8 cellular contexts compared by ENCODE assay signal in the genomic region with DNA sequence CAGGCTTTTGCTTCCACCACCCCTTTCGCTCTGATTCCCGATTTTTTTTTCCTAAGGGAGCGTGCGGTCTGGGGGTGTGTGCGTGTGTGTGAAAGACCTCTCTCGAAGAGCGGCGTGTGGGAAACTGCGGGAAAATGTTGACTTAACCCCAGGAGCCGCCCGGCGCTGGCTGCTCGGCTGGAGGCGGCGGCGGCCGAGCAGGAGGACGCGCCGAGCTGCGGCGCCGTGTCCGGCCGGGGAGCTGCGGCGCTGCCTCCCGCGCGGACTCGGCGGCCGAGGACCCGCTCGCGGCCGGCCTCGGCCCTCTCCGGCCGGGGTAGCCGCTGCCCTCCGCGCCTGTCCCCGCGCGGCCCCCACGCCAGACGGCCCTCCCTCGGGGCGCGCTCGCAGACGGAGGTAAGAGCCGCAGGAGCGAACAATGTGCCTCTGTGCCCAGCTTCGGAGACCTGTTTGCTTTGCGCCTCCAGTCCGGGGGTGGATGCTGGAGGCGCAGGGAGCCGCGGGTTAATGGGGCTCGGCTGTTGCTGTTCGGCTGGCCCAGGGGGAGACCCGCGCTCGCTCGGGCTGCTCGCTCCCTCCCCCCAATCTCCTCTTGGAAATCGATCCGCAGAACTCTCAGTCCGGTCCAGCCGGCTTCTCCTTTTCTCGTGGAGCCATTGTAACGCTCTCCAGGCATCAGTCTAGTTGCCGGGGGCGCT. TPM values are rescaled to one million over a fixed set of nuclear protein-coding genes. Genes with fewer than 3 reads are reported as not detected.
A peak's percentile ranks its signal among the peaks of the same experiment; 100 is the strongest.
DNase-seq lines count a peak whose midpoint lies in the region; ATAC-seq, FAIRE-seq and TF ChIP-seq lines count a peak whose summit lies in the region.

No MANE protein-coding gene starts in this region.

- H3K4me3 Mint-ChIP-seq in Caco-2 (ENCODE audit: unreplicated experiment) = peak overlapping the region; percentile 83
- peak overlapping the region; percentile 51 for H3K4me3 Mint-ChIP-seq in stimulated activated memory B cell treated with anti-CD40 and anti-IgM and Interleukin-4, amounts not matched to agents 10 μg/mL and 1 μg/mL and 100 μg/mL, for 72 hours

- H3K4me1 ChIP-seq in Caco-2 (no peaks in the 10 kb centered on the region; the same call in 1 of the 2 replicates), HUES6 (ENCODE audit: control insufficient read depth, insufficient read depth, low read length) (peaks cover 39% of the 10 kb centered on the region), GM12878 (ENCODE audit: control insufficient read depth, insufficient read depth, low read length) (no peaks in the 10 kb centered on the region), iPS-20b (ENCODE audit: insufficient read depth, low read length) (peaks cover 42% of the 10 kb centered on the region), Karpas-422 (ENCODE audit: low read length) (no peaks in the 10 kb centered on the region)

- H3K79me2 ChIP-seq in GM12878 (ENCODE audit: control insufficient read depth, insufficient read depth, low read length) (no peaks in the 10 kb centered on the region), Karpas-422 (ENCODE audit: low read length) (no peaks in the 10 kb centered on the region)

- TF ChIP-seq EP300 in GM12878 (IDR thresholded peaks at IDR 0.05; ENCODE audit: borderline replicate concordance in 1 of 2, control insufficient read depth in 1 of 2, low read depth in 2 of 2, low read length in 2 of 2) = no peak

- intact Hi-C loops in Caco-2 (cut with micrococcal nuclease; ENCODE audit: unreplicated experiment) = loop anchor here (5.0 kb wide), 1 partner anchor 495 kb away; no protein-coding TSS in a partner anchor
- intact Hi-C loops in GM12878 (cut with micrococcal nuclease; ENCODE audit: unreplicated experiment) = loop anchor here (2.0 to 10.0 kb wide), 2 partner anchors 253 to 387 kb away; no protein-coding TSS in a partner anchor

- no peaks in the 10 kb centered on the region for H3K9me2 ChIP-seq in Karpas-422 (replicated peaks; ENCODE audit: insufficient read depth, low read length)

- H3K4me3 ChIP-seq in Caco-2 (ENCODE audit: low read depth, low read length) = peak overlapping the region; percentile 32
- H3K4me3 ChIP-seq in HUES6 (ENCODE audit: low read depth, low read length) = peak overlapping the region; percentile 83
- no peak overlapping the region for H3K4me3 ChIP-seq in GM12878
- peak overlapping the region; percentile 99 for H3K4me3 ChIP-seq in iPS-20b (ENCODE audit: low read length)
- H3K4me3 ChIP-seq in Karpas-422 (ENCODE audit: low read length) = no peak overlapping the region

- WGBS in GM12878 (ENCODE audit: insufficient coverage, insufficient replicate concordance, low lambda C conversion rate, missing lambda C conversion rate) = 23% methylated on average over 32 of the region's 76 CpGs

- POLR2A ChIA-PET in Caco-2 (lab: Charles Lee) (no interaction called here), GM12878 (lab: Charles Lee) (no interaction called here)

- in situ Hi-C loops in GM12878 (cut with MboI) = no loop called here

- H4K20me1 ChIP-seq in GM12878 (ENCODE audit: control insufficient read depth, insufficient read depth) = no peaks in the 10 kb centered on the region
- no peaks in the 10 kb centered on the region for H4K20me1 ChIP-seq in Karpas-422 (ENCODE audit: insufficient read depth, low read depth, low read length)

- H3K9me3 Mint-ChIP-seq in Caco-2 (ENCODE audit: unreplicated experiment) = no peaks in the 10 kb centered on the region
- H3K9me3 Mint-ChIP-seq in stimulated activated memory B cell treated with anti-CD40 and anti-IgM and Interleukin-4, amounts not matched to agents 10 μg/mL and 1 μg/mL and 100 μg/mL, for 72 hours = no peaks in the 10 kb centered on the region

- SMC1A ChIA-PET in GM12878 (lab: Charles Lee; ENCODE audit: uncharacterized antibody, unreplicated experiment) = interaction anchor here (0.8 to 1.2 kb wide), 4 partner anchors 14 to 833 kb away, joined by 3 to 4 read pairs (median 3); no protein-coding TSS in a partner anchor

- H3K36me3 ChIP-seq in Caco-2 (ENCODE audit: control insufficient read depth, insufficient read depth, low read length) (no peaks in the 10 kb centered on the region), HUES6 (ENCODE audit: control insufficient read depth, insufficient read depth, low read length) (no peaks in the 10 kb centered on the region), GM12878 (ENCODE audit: control insufficient read depth in 2 of 2, insufficient read depth in 2 of 2, low read length in 1 of 2) (no peaks in the 10 kb centered on the region), iPS-20b (ENCODE audit: insufficient read depth, low read depth, low read length) (no peaks in the 10 kb centered on the region), Karpas-422 (ENCODE audit: insufficient read depth, low read length) (no peaks in the 10 kb centered on the region)

- no peaks in the 10 kb centered on the region; the same call in 1 of the 2 replicates for H3K27me3 ChIP-seq in Caco-2 (replicated peaks; ENCODE audit: control insufficient read depth, insufficient read depth, low read length)
- no peaks in the 10 kb centered on the region for H3K27me3 ChIP-seq in HUES6 (ENCODE audit: control insufficient read depth, insufficient read depth, low read length)
- H3K27me3 ChIP-seq in GM12878 (replicated peaks in 1 of 2; ENCODE audit: control insufficient read depth in 2 of 2, insufficient read depth in 2 of 2, low read length in 1 of 2) = peaks cover 10 to 11% of the 10 kb centered on the region in 2 experiments
- H3K27me3 ChIP-seq in iPS-20b (ENCODE audit: insufficient read depth, low read length) = no peaks in the 10 kb centered on the region
- H3K27me3 ChIP-seq in Karpas-422 (ENCODE audit: low read length) = no peaks in the 10 kb centered on the region

- RAD21 ChIA-PET in GM12878 (lab: Charles Lee; ENCODE audit: unreplicated experiment) = no interaction called here

- FAIRE-seq in GM12878 (lab: Jason Lieb, UNC) = no peak

- TF ChIP-seq RAD21 in GM12878 (IDR thresholded peaks at IDR 0.05; ENCODE audit: insufficient read depth, low read depth, low read length) = no peak

- no peak for TF ChIP-seq POLR2A in GM12878 (IDR thresholded peaks at IDR 0.05; ENCODE audit: low read depth, low read length)

- TF ChIP-seq CTCF in Caco-2 (IDR thresholded peaks at IDR 0.05; ENCODE audit: insufficient read depth in 1 of 2, low read depth in 1 of 2, low read length in 1 of 2, severe bottlenecking in 1 of 2, unreplicated experiment in 1 of 2) = no peak
- TF ChIP-seq CTCF in GM12878 (IDR thresholded peaks at IDR 0.05 in 2 of 3, conservative IDR thresholded peaks at IDR 0.05 in 1 of 3; ENCODE audit: control insufficient read depth in 2 of 3, extremely low read depth in 1 of 3, insufficient read depth in 1 of 3, low read depth in 3 of 3, low read length in 3 of 3) = no peak

- ATAC-seq in GM12878 = peak; percentile 38
- ATAC-seq in stimulated activated memory B cell treated with anti-CD40 and anti-IgM and Interleukin-4, amounts not matched to agents 10 μg/mL and 1 μg/mL and 100 μg/mL, for 72 hours = peak; percentile 32

- no peak overlapping the region for H2AFZ ChIP-seq in GM12878 (ENCODE audit: control insufficient read depth, low read depth, low read length)
- no peak overlapping the region for H2AFZ ChIP-seq in Karpas-422 (ENCODE audit: low read length)

- DNase-seq in Caco-2 (peak in 1 of 2 experiments; percentile 24), GM12878 (ENCODE audit: low read depth, low spot score) (no peak), NK-92 (lab: John Stamatoyannopoulos, UW; ENCODE audit: unreplicated experiment) (no peak), Karpas-422 (no peak), HPDE6-E6E7 (ENCODE audit: extremely low spot score) (no peak)

- H3K9me3 ChIP-seq in Caco-2 (no peaks in the 10 kb centered on the region), HUES6 (ENCODE audit: control insufficient read depth, insufficient read depth, low read depth, low read length) (no peaks in the 10 kb centered on the region), GM12878 (replicated peaks; ENCODE audit: control insufficient read depth, insufficient read depth, low read length) (no peaks in the 10 kb centered on the region), iPS-20b (ENCODE audit: insufficient read depth, low read depth, low read length) (no peaks in the 10 kb centered on the region), Karpas-422 (ENCODE audit: low read length) (no peaks in the 10 kb centered on the region)

- no TSS peak for BruUV-seq in Caco-2 (replicated peaks; lab: Mats Ljungman, UMichigan)
- BruUV-seq in GM12878 (replicated peaks; lab: Mats Ljungman, UMichigan) = no TSS peak

- no peak overlapping the region for H3K4me2 ChIP-seq in GM12878 (ENCODE audit: control insufficient read depth, insufficient read depth)
- no peak overlapping the region for H3K4me2 ChIP-seq in Karpas-422 (ENCODE audit: low read depth, low read length, poor library complexity, severe bottlenecking)

- no peaks in the 10 kb centered on the region for H3K4me1 Mint-ChIP-seq in Caco-2 (ENCODE audit: low read depth, unreplicated experiment)
- peaks cover 18% of the 10 kb centered on the region for H3K4me1 Mint-ChIP-seq in stimulated activated memory B cell treated with anti-CD40 and anti-IgM and Interleukin-4, amounts not matched to agents 10 μg/mL and 1 μg/mL and 100 μg/mL, for 72 hours

- H3K9ac ChIP-seq in HUES6 (ENCODE audit: low read length) (peak overlapping the region; percentile 97), GM12878 (ENCODE audit: control insufficient read depth, insufficient read depth, low read length) (no peak overlapping the region), iPS-20b (ENCODE audit: low read depth, low read length) (peak overlapping the region; percentile 89), Karpas-422 (ENCODE audit: low read length) (no peak overlapping the region)

- H3K27me3 Mint-ChIP-seq in Caco-2 (ENCODE audit: insufficient read depth, unreplicated experiment) = peaks cover 8% of the 10 kb centered on the region
- H3K27me3 Mint-ChIP-seq in stimulated activated memory B cell treated with anti-CD40 and anti-IgM and Interleukin-4, amounts not matched to agents 10 μg/mL and 1 μg/mL and 100 μg/mL, for 72 hours = peaks cover 40% of the 10 kb centered on the region

- H3K27ac ChIP-seq in HUES6 (ENCODE audit: low read depth, low read length) (peak overlapping the region; percentile 91; the same call in 1 of the 2 replicates), GM12878 (ENCODE audit: control insufficient read depth, insufficient read depth) (no peak overlapping the region), iPS-20b (ENCODE audit: low read length) (peak overlapping the region; percentile 93), Karpas-422 (ENCODE audit: low read length) (no peak overlapping the region)

- CTCF ChIA-PET in Caco-2 (lab: Charles Lee) (interaction anchor here (0.6 kb wide), 1 partner anchor 111 kb away, joined by 3 read pairs; no protein-coding TSS in a partner anchor), GM12878 (lab: Yijun Ruan, JAX) (interaction anchor here (0.6 kb wide), 1 partner anchor 166 kb away, joined by 3 read pairs; no protein-coding TSS in a partner anchor)

- H3K36me3 Mint-ChIP-seq in Caco-2 (ENCODE audit: insufficient read depth, unreplicated experiment) = no peaks in the 10 kb centered on the region
- no peaks in the 10 kb centered on the region for H3K36me3 Mint-ChIP-seq in stimulated activated memory B cell treated with anti-CD40 and anti-IgM and Interleukin-4, amounts not matched to agents 10 μg/mL and 1 μg/mL and 100 μg/mL, for 72 hours

- no peak overlapping the region for H3K27ac Mint-ChIP-seq in Caco-2 (ENCODE audit: unreplicated experiment)
- H3K27ac Mint-ChIP-seq in stimulated activated memory B cell treated with anti-CD40 and anti-IgM and Interleukin-4, amounts not matched to agents 10 μg/mL and 1 μg/mL and 100 μg/mL, for 72 hours = no peak overlapping the region

RNA-seq across cellular contexts. Expression of a gene that starts 1.2 kb away (rescaled TPM):
- 3.8 and 4.6 TPM in 2 replicates for total RNA-seq in Caco-2 (2022)
- total RNA-seq in GM12878 (2013; cell fraction: nucleolus; rRNA removed) = 4.3 and 5.3 TPM in 2 replicates
- 0.17 and 0.82 TPM in 2 replicates for total RNA-seq in GM12878 (2014; rRNA removed)
- total RNA-seq in GM12878 (2014; rRNA removed; fragmentation: Illumina TruSeq; extraction: Trizol) = 0.22 and 0.46 TPM in 2 replicates
- 0.43 and 0.51 TPM in 2 replicates for total RNA-seq in GM12878 (2021)
- not detected for polyA plus RNA-seq in GM12878 (2011; ENCODE audit: low read depth)
- polyA plus RNA-seq in GM12878 (2011; rRNA removed) = 13.6 and 15.0 TPM in 2 replicates
- polyA plus RNA-seq in GM12878 (2011; cell fraction: cytosol; rRNA removed) = 9.3 and 9.6 TPM in 2 replicates
- 12.5 and 23.8 TPM in 2 replicates for polyA plus RNA-seq in GM12878 (2011; cell fraction: nucleus; rRNA removed)
- 0.21 TPM in 1 of 2 replicates, not detected in the other for polyA plus RNA-seq in GM12878 (2012)
- polyA plus RNA-seq in GM12878 (2014; fragmentation: Illumina TruSeq; extraction: Trizol) = 0.26 and 0.27 TPM in 2 replicates
- polyA plus RNA-seq in GM12878 (2014; fragmentation: Nextera tagmentation; extraction: Ambion mirVana) = under 1 TPM; 0.03 to 0.18 TPM
- 0.16 and 0.17 TPM in 2 replicates for polyA plus RNA-seq in GM12878 (2014; rRNA removed)
- under 1 TPM; 0.20 to 0.53 TPM for polyA plus RNA-seq in GM12878 (2016; fragmentation: Nextera tagmentation; extraction: Ambion mirVana)
- 27.7 and 57.0 TPM in 2 replicates for polyA minus RNA-seq in GM12878 (2011; rRNA and poly(A)+ RNA removed)
- 8.0 and 8.8 TPM in 2 replicates for polyA minus RNA-seq in GM12878 (2011; cell fraction: cytosol; rRNA and poly(A)+ RNA removed)
- polyA minus RNA-seq in GM12878 (2011; cell fraction: nucleus; rRNA and poly(A)+ RNA removed) = 29.5 and 30.4 TPM in 2 replicates
- total RNA-seq in Karpas-422 (2014; rRNA removed; shearing (Covaris generic); ENCODE audit: low replicate concordance) = not detected in 2 replicates

Comparison
In these comparisons a context has a peak if more than half of its experiments do, and no peak if none do; other contexts are left out.
1. H3K4me3 ChIP-seq: peak in Caco-2 (single experiment), HUES6 (single experiment) and iPS-20b (single experiment); none in GM12878 (single experiment) and Karpas-422 (single experiment).
2. H3K27ac ChIP-seq: peak in HUES6 (single experiment) and iPS-20b (single experiment); none in GM12878 (single experiment) and Karpas-422 (single experiment).
3. H3K9ac ChIP-seq: peak in HUES6 (single experiment) and iPS-20b (single experiment); none in GM12878 (single experiment) and Karpas-422 (single experiment).